ENCODE assay signal across 12 cellular contexts in the genomic region with DNA sequence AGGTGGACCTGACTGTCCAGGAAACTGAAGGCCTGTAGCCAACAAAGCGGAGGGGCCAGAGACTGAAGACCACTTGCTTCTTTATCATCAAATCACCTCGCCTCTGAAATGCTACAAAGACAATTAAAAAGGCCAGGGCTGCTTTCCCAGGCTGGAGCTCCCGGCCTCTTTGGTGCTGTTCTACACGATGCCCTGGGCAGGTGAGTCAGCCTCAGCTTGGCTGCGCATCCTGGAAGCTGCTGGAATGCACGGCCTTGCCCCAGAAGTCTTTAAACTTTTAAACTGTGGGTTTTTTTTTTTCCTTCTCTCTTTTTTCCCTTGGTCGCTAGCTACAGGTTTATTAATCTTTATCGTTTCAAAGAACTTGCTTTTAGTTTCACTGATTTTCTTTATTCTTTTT. TPM values are rescaled to one million over a fixed set of nuclear protein-coding genes. Genes with fewer than 3 reads are reported as not detected.
DNase-seq lines count a peak whose midpoint lies in the region; ATAC-seq and TF ChIP-seq lines count a peak whose summit lies in the region.
"Had no signal": no experiment of that assay in that cellular context is flagged by ENCODE, and none has a peak within 500 bp of the region (broad histone marks: within the 10 kb centered on the region; RNA-seq: fewer than 3 reads in every experiment).

No MANE protein-coding gene starts in this region.

- no TSS peak for BruUV-seq in IMR-90 (replicated peaks; lab: Mats Ljungman, UMichigan)
- BruUV-seq in mammary epithelial cell (replicated peaks; lab: Mats Ljungman, UMichigan) = no TSS peak

- H3K27ac Mint-ChIP-seq in activated naive CD8-positive, alpha-beta T cell treated with anti-CD3 and anti-CD28 coated beads for 36 hours = no peak overlapping the region

- H3K23ac ChIP-seq in IMR-90 (ENCODE audit: low read depth, low read length) = no peak overlapping the region

- H3K9me3 ChIP-seq in IMR-90 (ENCODE audit: control insufficient read depth, insufficient read depth, low read length) = no peaks in the 10 kb centered on the region
- H3K9me3 ChIP-seq in mammary epithelial cell (replicated peaks; ENCODE audit: insufficient read depth, low read length) = no peaks in the 10 kb centered on the region
- H3K9me3 ChIP-seq in tibial artery = no peaks in the 10 kb centered on the region
- H3K9me3 ChIP-seq: neutrophil, Peyer's patch had no signal

- no peak overlapping the region for H2BK20ac ChIP-seq in IMR-90 (ENCODE audit: low read depth, low read length)

- H3K4me3 ChIP-seq in IMR-90 (ENCODE audit: insufficient read depth, low read depth, low read length) (no peak overlapping the region), mammary epithelial cell (replicated peaks in 1 of 3; ENCODE audit: insufficient read depth in 1 of 3, low read depth in 2 of 3, low read length in 3 of 3) (no peak overlapping the region), tibial artery (no peak overlapping the region)
- H3K4me3 ChIP-seq: Peyer's patch had no signal

- no peaks in the 10 kb centered on the region for H3K27me3 ChIP-seq in IMR-90 (ENCODE audit: control insufficient read depth, insufficient read depth, low read length)
- H3K27me3 ChIP-seq in mammary epithelial cell (ENCODE audit: insufficient read depth, low read length) = no peaks in the 10 kb centered on the region
- no peaks in the 10 kb centered on the region for H3K27me3 ChIP-seq in layer of hippocampus (ENCODE audit: control insufficient read depth, insufficient read depth, low read length)
- no peaks in the 10 kb centered on the region for H3K27me3 ChIP-seq in tibial artery
- H3K27me3 ChIP-seq: Peyer's patch had no signal

- intact Hi-C loops in IMR-90 (cut with micrococcal nuclease) = no loop called here
- intact Hi-C loops in mammary epithelial cell (cut with micrococcal nuclease) = no loop called here
- intact Hi-C loops in tibial artery (cut with DNase I; ENCODE audit: low total_unique reads) = no loop called here

- H3K14ac ChIP-seq in IMR-90 (replicated peaks; ENCODE audit: low read depth, low read length) = 0 out of 2 replicates have a peak overlapping the region, but pooled peaks have one; percentile 5

- CTCF ChIA-PET in IMR-90 (lab: Yijun Ruan, JAX) (no interaction called here), mammary epithelial cell (lab: Charles Lee; ENCODE audit: low non-redundant PET) (no interaction called here)

- no peak overlapping the region for H3K4me3 Mint-ChIP-seq in activated naive CD8-positive, alpha-beta T cell treated with anti-CD3 and anti-CD28 coated beads for 36 hours

- no peak for TF ChIP-seq CTCF in IMR-90 (conservative IDR thresholded peaks at IDR 0.05; ENCODE audit: low read depth, low read length)
- TF ChIP-seq CTCF in mammary epithelial cell (conservative IDR thresholded peaks at IDR 0.05 in 1 of 2, IDR thresholded peaks at IDR 0.05 in 1 of 2; ENCODE audit: extremely low read depth in 1 of 2, insufficient read depth in 1 of 2, low read depth in 1 of 2, low read length in 2 of 2) = no peak
- no peak for TF ChIP-seq CTCF in tibial artery (IDR thresholded peaks at IDR 0.05)

- 60% methylated on average over 1 of the region's 8 CpGs; no CpG with 5 or more reads in 1 of the 2 experiments for WGBS in IMR-90 (ENCODE audit: extremely low coverage in 2 of 2, insufficient read length in 1 of 2), 2 experiments
- WGBS in mammary epithelial cell (ENCODE audit: low coverage, missing lambda C conversion rate) = 0% methylated on average over 8 of the region's 8 CpGs

- H4K5ac ChIP-seq in IMR-90 (ENCODE audit: low read depth, low read length) = no peak overlapping the region

- H2BK5ac ChIP-seq in IMR-90 (ENCODE audit: low read depth, low read length, poor library complexity, severe bottlenecking) = no peak overlapping the region

- H2AFZ ChIP-seq in IMR-90 (replicated peaks; ENCODE audit: low read length, poor library complexity) = no peak overlapping the region
- H2AFZ ChIP-seq in mammary epithelial cell (ENCODE audit: low read depth, low read length) = peak overlapping the region; percentile 49

- H3K27ac ChIP-seq in IMR-90 (ENCODE audit: insufficient read depth, low read length) = no peak overlapping the region
- no peak overlapping the region for H3K27ac ChIP-seq in mammary epithelial cell (ENCODE audit: insufficient read depth, low read depth, low read length)
- H3K27ac ChIP-seq in layer of hippocampus (ENCODE audit: low read depth, low read length) = peak overlapping the region; percentile 8
- peak overlapping the region; percentile 12 to 27 for H3K27ac ChIP-seq in tibial artery
- H3K27ac ChIP-seq: neutrophil had no signal

- H3K36me3 ChIP-seq in IMR-90 (ENCODE audit: control insufficient read depth, insufficient read depth, low read length) (peaks cover 19% of the 10 kb centered on the region), mammary epithelial cell (ENCODE audit: insufficient read depth, low read length) (no peaks in the 10 kb centered on the region), tibial artery (peaks cover 0 to 11% (median 8%) of the 10 kb centered on the region in 3 donors)
- H3K36me3 ChIP-seq: neutrophil, Peyer's patch had no signal

- no peak overlapping the region for H3K18ac ChIP-seq in IMR-90 (ENCODE audit: low read depth, low read length)

- no peak overlapping the region for H3K4ac ChIP-seq in IMR-90 (ENCODE audit: low read depth, low read length)

- H3K9me3 Mint-ChIP-seq in activated naive CD8-positive, alpha-beta T cell treated with anti-CD3 and anti-CD28 coated beads for 36 hours = no peaks in the 10 kb centered on the region

- H3K4me1 Mint-ChIP-seq in activated naive CD8-positive, alpha-beta T cell treated with anti-CD3 and anti-CD28 coated beads for 36 hours = peaks cover 28% of the 10 kb centered on the region

- in situ Hi-C loops in IMR-90 (cut with MboI; ENCODE audit: low sequenced_read_pairs) = no loop called here
- in situ Hi-C loops in mammary epithelial cell (cut with MboI; ENCODE audit: low sequenced_read_pairs in 2 of 2) = no loop called here

- H4K8ac ChIP-seq in IMR-90 (ENCODE audit: low read depth in 2 of 2, low read length in 2 of 2) = no peak overlapping the region

- H2AK9ac ChIP-seq in IMR-90 (replicated peaks; ENCODE audit: low read depth, low read length, poor library complexity) = no peak overlapping the region

- H2BK120ac ChIP-seq in IMR-90 (ENCODE audit: low read depth, low read length) = no peak overlapping the region

- H2BK15ac ChIP-seq in IMR-90 (ENCODE audit: low read depth, low read length) = no peak overlapping the region

- H3K4me1 ChIP-seq in IMR-90 (ENCODE audit: control insufficient read depth, insufficient read depth, low read length) (peaks cover 33% of the 10 kb centered on the region), mammary epithelial cell (ENCODE audit: insufficient read depth, low read length) (peaks cover 17% of the 10 kb centered on the region), tibial artery (peaks cover 0 to 50% (median 30%) of the 10 kb centered on the region in 4 donors)

- H4K20me1 ChIP-seq in IMR-90 (ENCODE audit: insufficient read depth, low read length) = peaks cover 37% of the 10 kb centered on the region; the same call in 1 of the 2 replicates
- H4K20me1 ChIP-seq in mammary epithelial cell (ENCODE audit: insufficient read depth, low read length) = no peaks in the 10 kb centered on the region

- H3K9ac ChIP-seq in IMR-90 (ENCODE audit: low read depth, low read length) = no peak overlapping the region
- H3K9ac ChIP-seq in mammary epithelial cell (ENCODE audit: insufficient read depth, low read length) = no peak overlapping the region

- no peak overlapping the region for H3K56ac ChIP-seq in IMR-90 (ENCODE audit: extremely low read depth, insufficient read depth, low read length)

- no peaks in the 10 kb centered on the region for H3K36me3 Mint-ChIP-seq in activated naive CD8-positive, alpha-beta T cell treated with anti-CD3 and anti-CD28 coated beads for 36 hours

- H3K9me1 ChIP-seq in IMR-90 (ENCODE audit: insufficient read depth, low read length) = peaks cover 22% of the 10 kb centered on the region

- TF ChIP-seq POLR2A in IMR-90 (IDR thresholded peaks at IDR 0.05; ENCODE audit: low read depth, low read length) = no peak

- dilution Hi-C loops in IMR-90 (cut with HindIII; ENCODE audit: low sequenced_read_pairs, unreplicated experiment) (no loop called here), mammary epithelial cell (cut with HindIII; ENCODE audit: low sequenced_read_pairs) (loop anchor here (5.0 kb wide), 1 partner anchor 46 kb away; no protein-coding TSS in a partner anchor)

- peaks cover 10% of the 10 kb centered on the region for H3K27me3 Mint-ChIP-seq in activated naive CD8-positive, alpha-beta T cell treated with anti-CD3 and anti-CD28 coated beads for 36 hours

- no peak overlapping the region for H3K4me2 ChIP-seq in IMR-90 (ENCODE audit: low read depth, low read length)
- peak overlapping the region; percentile 44 for H3K4me2 ChIP-seq in mammary epithelial cell (ENCODE audit: insufficient read depth, low read depth, low read length)

- ATAC-seq in IMR-90 (ENCODE audit: low read depth) (peak; percentile 38), GM21737 (IDR thresholded peaks at IDR 0.05; ENCODE audit: unreplicated experiment) (no peak), GM18861 (IDR thresholded peaks at IDR 0.05; ENCODE audit: unreplicated experiment) (no peak)

- H4K91ac ChIP-seq in IMR-90 (ENCODE audit: insufficient read depth, low read depth, low read length) = no peak overlapping the region

- DNase-seq in IMR-90 = peak; percentile 72
- DNase-seq in mammary epithelial cell = peak; percentile 78
- no peak for DNase-seq in tibial artery
- no peak for DNase-seq in activated CD8-positive, alpha-beta memory T cell treated with anti-CD3 and anti-CD28 coated beads for 24 hours
- no peak for DNase-seq in activated naive CD8-positive, alpha-beta T cell treated with anti-CD3 and anti-CD28 coated beads for 36 hours
- DNase-seq: Peyer's patch; stimulated activated CD4-positive, alpha-beta T cell treated with anti-CD3 and anti-CD28 coated beads, Interleukin-1b, Interleukin-23, amount 100 ng/mL, for 48 hours; stimulated activated naive CD4-positive, alpha-beta T cell had no signal

- TF ChIP-seq RAD21 in IMR-90 (IDR thresholded peaks at IDR 0.05; ENCODE audit: low read length) = no peak

- H3K79me2 ChIP-seq in mammary epithelial cell (ENCODE audit: insufficient read depth, low read length) = no peaks in the 10 kb centered on the region

- peaks cover 6 to 51% of the 10 kb centered on the region in 2 experiments; a peak in 3 of 4 replicates for H3K79me1 ChIP-seq in IMR-90 (ENCODE audit: low read depth in 1 of 2, low read length in 2 of 2)

- no peak overlapping the region for H2AK5ac ChIP-seq in IMR-90 (ENCODE audit: low read depth, low read length)

- POLR2A ChIA-PET in IMR-90 (lab: Charles Lee; ENCODE audit: unreplicated experiment) = no interaction called here

TF ChIP-seq in IMR-90, 13 proteins besides CTCF, POLR2A, EP300 and RAD21 (continues in another document):
- no peak for TF ChIP-seq CHD1 (IDR thresholded peaks at IDR 0.05; ENCODE audit: low read depth, low read length)

RNA-seq across cellular contexts. Expression of a gene that starts 46.5 kb away (rescaled TPM):
- 7.8 and 8.2 TPM in 2 replicates for total RNA-seq in IMR-90 (2012; rRNA removed)
- 14.4 and 15.0 TPM in 2 replicates for polyA plus RNA-seq in IMR-90 (2012; rRNA removed)
- polyA plus RNA-seq in IMR-90 (2012; cell fraction: cytosol; rRNA removed) = 6.6 and 11.4 TPM in 2 replicates
- 16.7 and 24.7 TPM in 2 replicates for polyA plus RNA-seq in IMR-90 (2012; cell fraction: nucleus; rRNA removed; ENCODE audit: low replicate concordance)
- total RNA-seq in mammary epithelial cell = 10 to 100 TPM; 19.2 to 25.1 TPM
- polyA plus RNA-seq in mammary epithelial cell = 14.1 TPM
- 33.7 TPM for polyA minus RNA-seq in mammary epithelial cell
- under 1 TPM; 0.80 to 0.84 TPM for total RNA-seq in activated naive CD8-positive, alpha-beta T cell treated with anti-CD3 and anti-CD28 coated beads for 36 hours

Comparison
In these comparisons a context has a peak if more than half of its experiments do, and no peak if none do; other contexts are left out.
1. DNase-seq: peak in IMR-90 (single experiment) and mammary epithelial cell (single experiment); none in tibial artery (0 of 2), activated CD8-positive, alpha-beta memory T cell treated with anti-CD3 and anti-CD28 coated beads for 24 hours (single experiment) and activated naive CD8-positive, alpha-beta T cell treated with anti-CD3 and anti-CD28 coated beads for 36 hours (single experiment).
2. H3K27ac ChIP-seq: peak in layer of hippocampus (single experiment) and tibial artery (2 of 2); none in IMR-90 (single experiment) and mammary epithelial cell (single experiment).